Comparison of ENCODE assay signal across 11 cellular contexts in the genomic region with DNA sequence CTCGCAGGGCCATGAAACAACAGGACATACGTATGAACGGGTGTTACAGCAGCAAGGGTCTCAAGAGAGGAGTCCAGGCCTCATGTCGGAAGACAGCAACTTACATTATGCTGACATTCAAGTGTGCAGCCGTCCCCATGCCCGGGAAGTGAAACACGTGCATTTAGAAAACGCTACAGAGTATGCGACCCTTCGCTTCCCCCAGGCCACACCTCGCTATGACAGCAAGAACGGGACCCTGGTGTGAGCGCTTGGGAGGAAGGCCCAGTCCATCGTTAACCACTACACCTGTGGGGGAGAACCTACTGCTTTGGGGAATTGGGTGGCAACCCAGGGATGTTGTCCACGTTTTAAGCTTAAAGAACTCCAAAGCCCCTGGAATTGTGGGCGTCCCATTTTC. TPM values are rescaled to one million over a fixed set of nuclear protein-coding genes. Genes with fewer than 3 reads are reported as not detected.
DNase-seq lines count a peak whose midpoint lies in the region; ATAC-seq and TF ChIP-seq lines count a peak whose summit lies in the region.
"Had no signal": no experiment of that assay in that cellular context is flagged by ENCODE, and none has a peak within 500 bp of the region (broad histone marks: within the 10 kb centered on the region; RNA-seq: fewer than 3 reads in every experiment).

No MANE protein-coding gene starts in this region.

- H3K27me3 ChIP-seq in heart left ventricle (no peaks in the 10 kb centered on the region), body of pancreas (no peaks in the 10 kb centered on the region), muscle layer of colon (ENCODE audit: control insufficient read depth in 1 of 2, insufficient read depth in 2 of 2, low read length in 2 of 2) (no peaks in the 10 kb centered on the region), upper lobe of left lung (no peaks in the 10 kb centered on the region)
- H3K27me3 ChIP-seq: brain microvascular endothelial cell had no signal

- DNase-seq in heart left ventricle (peak in 1 of 5 donors; percentile 16), left cardiac atrium (no peak), body of pancreas (no peak), upper lobe of left lung (no peak), cerebellum (ENCODE audit: low spot score) (no peak)
- DNase-seq: brain microvascular endothelial cell, midbrain, SHP77 treated with DMSO at 0.1 percent for 48 hours had no signal

- H3K9ac ChIP-seq in muscle layer of colon (ENCODE audit: low read length) = no peak overlapping the region

- 87 to 94% (median 91%) methylated on average over 15 to 16 of the region's 16 CpGs for WGBS in heart left ventricle, 4 donors
- WGBS in body of pancreas, 2 donors = 86 to 89% methylated on average over 12 to 16 of the region's 16 CpGs
- 95 to 96% methylated on average over 16 of the region's 16 CpGs for WGBS in upper lobe of left lung, 2 donors

- intact Hi-C loops in heart left ventricle (cut with DNase I) (loop anchor here in 5 of 10 donors (2.0 to 10.0 kb wide), 5 partner anchors 44 to 159 kb away; a partner anchor contains a TSS), left cardiac atrium (cut with DNase I) (no loop called here), body of pancreas (cut with DNase I) (no loop called here)

- H3K36me3 ChIP-seq in heart left ventricle = no peaks in the 10 kb centered on the region
- no peaks in the 10 kb centered on the region for H3K36me3 ChIP-seq in body of pancreas (replicated peaks in 1 of 2; ENCODE audit: insufficient read depth in 1 of 2, low read depth in 2 of 2)
- H3K36me3 ChIP-seq in muscle layer of colon (ENCODE audit: insufficient read depth, low read length) = no peaks in the 10 kb centered on the region
- H3K36me3 ChIP-seq in upper lobe of left lung = no peaks in the 10 kb centered on the region
- H3K36me3 ChIP-seq: brain microvascular endothelial cell had no signal

- TF ChIP-seq POLR2A in heart left ventricle (IDR thresholded peaks at IDR 0.05) (no peak), body of pancreas (IDR thresholded peaks at IDR 0.05) (no peak), upper lobe of left lung (IDR thresholded peaks at IDR 0.05) (no peak)

- TF ChIP-seq EP300 in upper lobe of left lung (IDR thresholded peaks at IDR 0.05) = no peak

- ATAC-seq in heart left ventricle (no peak), left cardiac atrium (no peak), body of pancreas (no peak), upper lobe of left lung (ENCODE audit: low FRiP score in 2 of 2) (no peak), HG02623 (IDR thresholded peaks at IDR 0.05; ENCODE audit: unreplicated experiment) (no peak), GM21360 (IDR thresholded peaks at IDR 0.05; ENCODE audit: unreplicated experiment) (no peak)

- TF ChIP-seq CTCF in heart left ventricle (IDR thresholded peaks at IDR 0.05) (no peak), body of pancreas (IDR thresholded peaks at IDR 0.05) (no peak), upper lobe of left lung (IDR thresholded peaks at IDR 0.05) (no peak)

- H3K4me3 ChIP-seq in heart left ventricle (peak overlapping the region in 5 of 12 donors; percentile 45 to 66 (median 55)), body of pancreas (no peak overlapping the region), muscle layer of colon (ENCODE audit: low read depth in 1 of 2, low read length in 2 of 2) (peak overlapping the region in 1 of 2 donors; percentile 71), upper lobe of left lung (no peak overlapping the region)

- H3K9me3 ChIP-seq in heart left ventricle (no peaks in the 10 kb centered on the region), body of pancreas (no peaks in the 10 kb centered on the region), muscle layer of colon (ENCODE audit: low read length) (no peaks in the 10 kb centered on the region), upper lobe of left lung (no peaks in the 10 kb centered on the region)

- H3K27ac ChIP-seq in heart left ventricle (peak overlapping the region; percentile 51 to 93 (median 86)), body of pancreas (peak overlapping the region; percentile 79 to 91 (median 88)), muscle layer of colon (ENCODE audit: low read depth, low read length) (peak overlapping the region; percentile 81), upper lobe of left lung (peak overlapping the region; percentile 80 to 90 (median 86))

- H3K4me1 ChIP-seq in heart left ventricle = peaks cover 0 to 56% (median 35%) of the 10 kb centered on the region in 12 donors
- H3K4me1 ChIP-seq in body of pancreas = peaks cover 52% of the 10 kb centered on the region
- peaks cover 33% of the 10 kb centered on the region for H3K4me1 ChIP-seq in muscle layer of colon (ENCODE audit: insufficient read depth, low read length)
- H3K4me1 ChIP-seq in upper lobe of left lung = peaks cover 19 to 38% (median 30%) of the 10 kb centered on the region in 4 donors

RNA-seq across cellular contexts. Expression of a gene that starts 7.2 kb away (rescaled TPM):
- 1 to 10 TPM in 8 of 9 donors, under 1 TPM in 1; 0.79 to 8.3 (median 2.0) TPM for total RNA-seq in heart left ventricle
- 1 to 10 TPM; 2.3 to 2.9 TPM for polyA plus RNA-seq in heart left ventricle
- total RNA-seq in left cardiac atrium = 1 to 10 TPM; 1.6 to 3.3 TPM
- total RNA-seq in body of pancreas = 10 to 100 TPM in 1 of 2 donors, 1 to 10 TPM in 1; 4.6 to 14.8 TPM
- 10 to 100 TPM in 4 of 6 donors, 1 to 10 TPM in 2; 7.1 to 26.7 (median 11.3) TPM for total RNA-seq in upper lobe of left lung
- total RNA-seq in cerebellum = not detected

RNA-seq across cellular contexts. Expression of a gene that starts 11.2 kb away (rescaled TPM):
- total RNA-seq in heart left ventricle (10 to 100 TPM; 15.0 to 34.9 (median 20.5) TPM), left cardiac atrium (10 to 100 TPM; 19.5 to 28.1 TPM), body of pancreas (10 to 100 TPM; 14.0 to 23.4 TPM), upper lobe of left lung (10 to 100 TPM; 10.9 to 55.5 (median 15.7) TPM), cerebellum (45.7 TPM)
- 10 to 100 TPM in 1 of 2 donors, 1 to 10 TPM in 1; 3.9 to 10.6 TPM for polyA plus RNA-seq in heart left ventricle

RNA-seq across cellular contexts. Expression of a gene that starts 13.4 kb away (rescaled TPM):
- total RNA-seq in heart left ventricle = 10 to 100 TPM in 7 of 9 donors, 1 to 10 TPM in 2; 5.5 to 66.7 (median 20.9) TPM
- 10 to 100 TPM; 59.8 to 67.9 TPM for polyA plus RNA-seq in heart left ventricle
- total RNA-seq in left cardiac atrium = 10 to 100 TPM; 37.3 to 49.6 TPM
- total RNA-seq in body of pancreas = not detected
- 1 to 10 TPM in 3 of 6 donors, under 1 TPM in 1, not detected in 2; 0.61 to 6.5 (median 1.9) TPM for total RNA-seq in upper lobe of left lung
- total RNA-seq in cerebellum = 0.27 TPM

RNA-seq across cellular contexts. Expression of a gene that starts 14.4 kb away (rescaled TPM):
- total RNA-seq in heart left ventricle (over 10,000 TPM in 2 of 9 donors, 1,000 to 10,000 TPM in 7; 4,504 to 20,720 (median 7,991) TPM), left cardiac atrium (1,000 to 10,000 TPM; 4,044 to 4,265 TPM), body of pancreas (10 to 100 TPM; 10.4 to 61.0 TPM), upper lobe of left lung (10 to 100 TPM; 21.0 to 79.7 (median 30.2) TPM), cerebellum (6.0 TPM)
- polyA plus RNA-seq in heart left ventricle = over 10,000 TPM; 11,485 to 15,236 TPM

RNA-seq across cellular contexts. Expression of a gene that starts 46.6 kb away (rescaled TPM):
- total RNA-seq in heart left ventricle (10 to 100 TPM; 11.9 to 38.7 (median 31.8) TPM), left cardiac atrium (10 to 100 TPM; 17.1 to 22.2 TPM), body of pancreas (10 to 100 TPM in 1 of 2 donors, 1 to 10 TPM in 1; 7.8 to 31.6 TPM), upper lobe of left lung (10 to 100 TPM in 5 of 6 donors, 1 to 10 TPM in 1; 2.1 to 29.4 (median 19.5) TPM), cerebellum (13.2 TPM)
- polyA plus RNA-seq in heart left ventricle = 10 to 100 TPM; 12.9 to 39.5 TPM
